In genomic region chr11:7576671-7577225, GRCh38 we compare ENCODE assay signal across 9 cellular contexts.
DNase-seq lines count a peak whose midpoint lies in the region; ATAC-seq and TF ChIP-seq lines count a peak whose summit lies in the region.
"Had no signal": no experiment of that assay in that cellular context is flagged by ENCODE, and none has a peak within 500 bp of the region (broad histone marks: within the 10 kb centered on the region; RNA-seq: fewer than 3 reads in every experiment).

No MANE protein-coding gene starts in this region.

- DNase-seq in GM03348 (ENCODE audit: low spot score) (peak; percentile 72), cardiac fibroblast (ENCODE audit: low read depth in 2 of 2) (peak; percentile 18 to 69), left colon (no peak), globus pallidus (ENCODE audit: low spot score) (no peak), NCI-H2081 (lab: John Stamatoyannopoulos, UW) (no peak)
- DNase-seq: NCI-H2081 treated with DMSO at 0.1 percent for 48 hours had no signal

- peak overlapping the region in 20 of 21 experiments; percentile 22 to 87 (median 73) for H3K27ac ChIP-seq in skin epidermis

- H3K4me3 ChIP-seq in cardiac fibroblast (replicated peaks in 1 of 2; ENCODE audit: low read depth in 2 of 2, low read length in 2 of 2) (peak overlapping the region in 1 of 2 donors; percentile 29), skin epidermis (peak overlapping the region in 3 of 7 experiments; percentile 9 to 17 (median 12))

- no peak for TF ChIP-seq CTCF in cardiac fibroblast (IDR thresholded peaks at IDR 0.05; ENCODE audit: low read depth, low read length)

- ATAC-seq in left colon (peak; percentile 27), GM19035 (IDR thresholded peaks at IDR 0.05; ENCODE audit: unreplicated experiment) (no peak), HG02763 (IDR thresholded peaks at IDR 0.05; ENCODE audit: unreplicated experiment) (no peak)

- intact Hi-C loops in left colon (cut with DNase I, micrococcal nuclease), result no loop called here

Comparison
In these comparisons a context has a peak if more than half of its experiments do, and no peak if none do; other contexts are left out.
1. DNase-seq: peak in GM03348 (single experiment) and cardiac fibroblast (2 of 2); none in left colon (0 of 2), globus pallidus (single experiment) and NCI-H2081 (0 of 2).